Comparison of ENCODE assay signal across 8 cellular contexts in genomic region chr18:49460958-49461601, GRCh38. TPM values are rescaled to one million over a fixed set of nuclear protein-coding genes. Genes with fewer than 3 reads are reported as not detected.
DNase-seq lines count a peak whose midpoint lies in the region; ATAC-seq and TF ChIP-seq lines count a peak whose summit lies in the region.

No MANE protein-coding gene starts in this region.

- no peaks in the 10 kb centered on the region for H3K36me3 Mint-ChIP-seq in activated naive CD8-positive, alpha-beta T cell

- intact Hi-C loops in Right ventricle myocardium superior (cut with DNase I) (no loop called here), left lung (cut with DNase I) (no loop called here)

- H3K9me3 ChIP-seq in cardiac muscle cell (ENCODE audit: low read depth) (no peaks in the 10 kb centered on the region), left lung (no peaks in the 10 kb centered on the region), tibial nerve (no peaks in the 10 kb centered on the region)

- peaks cover 37% of the 10 kb centered on the region for H3K4me1 Mint-ChIP-seq in activated naive CD8-positive, alpha-beta T cell (ENCODE audit: low read depth)

- TF ChIP-seq POLR2A in tibial nerve (IDR thresholded peaks at IDR 0.05) = no peak

- peak overlapping the region; percentile 98 for H3K27ac Mint-ChIP-seq in activated naive CD8-positive, alpha-beta T cell

- ATAC-seq in Right ventricle myocardium superior (ENCODE audit: poor library complexity) (no peak), left lung (peak; percentile 4), GM19463 (IDR thresholded peaks at IDR 0.05; ENCODE audit: unreplicated experiment) (no peak)

- H3K36me3 ChIP-seq in cardiac muscle cell = no peaks in the 10 kb centered on the region
- no peaks in the 10 kb centered on the region for H3K36me3 ChIP-seq in left lung
- no peaks in the 10 kb centered on the region for H3K36me3 ChIP-seq in tibial nerve

- H3K27me3 ChIP-seq in cardiac muscle cell = no peaks in the 10 kb centered on the region
- no peaks in the 10 kb centered on the region for H3K27me3 ChIP-seq in left lung
- no peaks in the 10 kb centered on the region for H3K27me3 ChIP-seq in tibial nerve

- WGBS in tibial nerve, 2 donors = 51 to 55% methylated on average over 19 of the region's 19 CpGs

- peak in 1 of 2 donors; percentile 74 for DNase-seq in cardiac muscle cell (ENCODE audit: low read depth in 1 of 2, low spot score in 1 of 2)
- no peak for DNase-seq in Right ventricle myocardium superior
- no peak for DNase-seq in left lung
- DNase-seq in tibial nerve (ENCODE audit: low spot score in 2 of 2) = no peak
- no peak for DNase-seq in NOMO-1 treated with dmso at 0.1 percent for 144 hours (lab: John Stamatoyannopoulos, UW; ENCODE audit: unreplicated experiment)
- DNase-seq in SIG-M5 treated with dmso at 0.1 percent for 504 hours (lab: John Stamatoyannopoulos, UW; ENCODE audit: unreplicated experiment) = no peak

- H3K4me3 Mint-ChIP-seq in activated naive CD8-positive, alpha-beta T cell = peak overlapping the region; percentile 89

- TF ChIP-seq EP300 in tibial nerve (IDR thresholded peaks at IDR 0.05) = no peak

- H3K4me1 ChIP-seq in cardiac muscle cell (ENCODE audit: low read depth) (no peaks in the 10 kb centered on the region), left lung (peaks cover 0 to 29% of the 10 kb centered on the region in 2 donors), tibial nerve (peaks cover 0 to 34% (median 9%) of the 10 kb centered on the region in 4 donors)

- TF ChIP-seq CTCF in cardiac muscle cell (IDR thresholded peaks at IDR 0.05; ENCODE audit: low read depth, low read length) = no peak
- TF ChIP-seq CTCF in left lung (IDR thresholded peaks at IDR 0.05) = no peak
- no peak for TF ChIP-seq CTCF in tibial nerve (IDR thresholded peaks at IDR 0.05)

- H3K27ac ChIP-seq in cardiac muscle cell = no peak overlapping the region
- peak overlapping the region in 1 of 2 donors; percentile 84 for H3K27ac ChIP-seq in left lung
- peak overlapping the region; percentile 84 to 95 (median 91) for H3K27ac ChIP-seq in tibial nerve

- H3K9me3 Mint-ChIP-seq in activated naive CD8-positive, alpha-beta T cell (ENCODE audit: low read depth) = no peaks in the 10 kb centered on the region

- peak overlapping the region; percentile 76 for H3K4me3 ChIP-seq in cardiac muscle cell
- H3K4me3 ChIP-seq in left lung = peak overlapping the region; percentile 92 to 95
- peak overlapping the region; percentile 69 to 95 (median 85) for H3K4me3 ChIP-seq in tibial nerve

- no peaks in the 10 kb centered on the region for H3K27me3 Mint-ChIP-seq in activated naive CD8-positive, alpha-beta T cell

RNA-seq across cellular contexts. Expression of gene DYM, which starts 0.6 kb away (rescaled TPM):
- total RNA-seq in cardiac muscle cell = 90.2 and 189 TPM in 2 replicates
- 43.6 and 52.3 TPM in 2 replicates for polyA plus RNA-seq in cardiac muscle cell
- total RNA-seq in Right ventricle myocardium superior = 45.0 TPM
- total RNA-seq in left lung = 10 to 100 TPM; 55.0 to 64.2 TPM
- total RNA-seq in tibial nerve = 100 to 1,000 TPM in 1 of 4 donors, 10 to 100 TPM in 3; 46.5 to 136 (median 80.2) TPM

RNA-seq across cellular contexts. Expression of gene C18orf32, which starts 26.0 kb away (rescaled TPM):
- 22.5 and 40.0 TPM in 2 replicates for total RNA-seq in cardiac muscle cell
- 97.6 and 109 TPM in 2 replicates for polyA plus RNA-seq in cardiac muscle cell
- 40.2 TPM for total RNA-seq in Right ventricle myocardium superior
- total RNA-seq in left lung = 10 to 100 TPM; 65.2 to 78.6 TPM
- total RNA-seq in tibial nerve = 10 to 100 TPM; 22.2 to 38.5 (median 26.7) TPM

RNA-seq across cellular contexts. Expression of gene RPL17, which starts 31.2 kb away (rescaled TPM):
- total RNA-seq in cardiac muscle cell = 1,792 and 1,922 TPM in 2 replicates
- 737 and 809 TPM in 2 replicates for polyA plus RNA-seq in cardiac muscle cell
- 716 TPM for total RNA-seq in Right ventricle myocardium superior
- total RNA-seq in left lung = 1,000 to 10,000 TPM; 1,308 to 1,365 TPM
- 1,000 to 10,000 TPM; 1,643 to 3,253 (median 1,938) TPM for total RNA-seq in tibial nerve
